ENCODE assay signal across 1 cellular context in genomic region chr12:122147514-122148290, GRCh38.
TF ChIP-seq lines count a peak whose summit lies in the region.

No MANE protein-coding gene starts in this region.

TF ChIP-seq in K562, 482 proteins besides CTCF, POLR2A, EP300 and RAD21:
- peak; percentile 55; the same call in 1 of the 2 replicates for TF ChIP-seq SUPT5H (IDR thresholded peaks at IDR 0.05)
- TF ChIP-seq MYNN (IDR thresholded peaks at IDR 0.05) = peak; percentile 18; the same call in 1 of the 2 replicates
- no peak for TF ChIP-seq MYNN (CRISPR knock-in tag; IDR thresholded peaks at IDR 0.05)
- TF ChIP-seq ZNF121 (CRISPR knock-in tag; conservative IDR thresholded peaks at IDR 0.05) = 0 out of 2 replicates have a peak, but pooled peaks have one; percentile 34
- TF ChIP-seq POLR2B (IDR thresholded peaks at IDR 0.05; ENCODE audit: low read depth, partially characterized antibody) = peak; percentile 46
- no peak for TF ChIP-seq ELK1 (CRISPR knock-in tag; IDR thresholded peaks at IDR 0.05)
- TF ChIP-seq POLR2G (IDR thresholded peaks at IDR 0.05; ENCODE audit: low read depth, low read length) = peak; percentile 50; the same call in 1 of the 2 replicates
- TF ChIP-seq GABPB2 (CRISPR knock-in tag; conservative IDR thresholded peaks at IDR 0.05) = no peak
